9 cellular contexts compared by ENCODE assay signal in genomic region chr1:152440635-152441471, GRCh38. TPM values are rescaled to one million over a fixed set of nuclear protein-coding genes. Genes with fewer than 3 reads are reported as not detected.
DNase-seq lines count a peak whose midpoint lies in the region; ATAC-seq, FAIRE-seq and TF ChIP-seq lines count a peak whose summit lies in the region.
"Had no signal": no experiment of that assay in that cellular context is flagged by ENCODE, and none has a peak within 500 bp of the region (broad histone marks: within the 10 kb centered on the region; RNA-seq: fewer than 3 reads in every experiment).

No MANE protein-coding gene starts in this region.

- H3K27ac Mint-ChIP-seq in activated T-helper 17 cell treated with anti-CD3 and anti-CD28 coated beads, Interleukin-2, amount 50 U/mL, for 72 hours = no peak overlapping the region
- H3K27ac Mint-ChIP-seq in progenitor cell of endocrine pancreas = no peak overlapping the region

- H4K8ac ChIP-seq in IMR-90 (ENCODE audit: low read depth in 2 of 2, low read length in 2 of 2) = no peak overlapping the region

- peak; percentile 65 for TF ChIP-seq RAD21 in IMR-90 (IDR thresholded peaks at IDR 0.05; ENCODE audit: low read length)

- H3K9me3 ChIP-seq in IMR-90 (ENCODE audit: control insufficient read depth, insufficient read depth, low read length) (no peaks in the 10 kb centered on the region), RWPE2 (ENCODE audit: severe bottlenecking) (no peaks in the 10 kb centered on the region), uterus (no peaks in the 10 kb centered on the region)

- H3K23ac ChIP-seq in IMR-90 (ENCODE audit: low read depth, low read length) = no peak overlapping the region

- TF ChIP-seq CTCF in IMR-90 (conservative IDR thresholded peaks at IDR 0.05; ENCODE audit: low read depth, low read length) (peak; percentile 78), RWPE2 (IDR thresholded peaks at IDR 0.05; ENCODE audit: poor library complexity, severe bottlenecking) (peak; percentile 88), progenitor cell of endocrine pancreas (IDR thresholded peaks at IDR 0.05; ENCODE audit: unreplicated experiment) (peak; percentile 11), uterus (IDR thresholded peaks at IDR 0.05) (peak; percentile 43 to 58 (median 51))

- no peak overlapping the region for H3K4me2 ChIP-seq in IMR-90 (ENCODE audit: low read depth, low read length)

- DNase-seq in DMS79 treated with DMSO at 0.1 percent for 48 hours (lab: John Stamatoyannopoulos, UW) (peak; percentile 5), IMR-90 (peak; percentile 54), RWPE2 (ENCODE audit: low spot score) (no peak), frontal cortex (ENCODE audit: low spot score in 2 of 2) (peak; percentile 24 to 64), progenitor cell of endocrine pancreas (ENCODE audit: low spot score, unreplicated experiment) (no peak), uterus (peak; percentile 17 to 38)

- H2BK5ac ChIP-seq in IMR-90 (ENCODE audit: low read depth, low read length, poor library complexity, severe bottlenecking) = no peak overlapping the region

- no peak overlapping the region for H3K4ac ChIP-seq in IMR-90 (ENCODE audit: low read depth, low read length)

- CTCF ChIA-PET in IMR-90 (lab: Yijun Ruan, JAX) = interaction anchor here (0.9 to 1.5 kb wide), 3 partner anchors 18 to 255 kb away, joined by 3 to 7 read pairs (median 3); no protein-coding TSS in a partner anchor

- peak overlapping the region; percentile 54 for H2AFZ ChIP-seq in IMR-90 (replicated peaks; ENCODE audit: low read length, poor library complexity)

- intact Hi-C loops in IMR-90 (cut with micrococcal nuclease) = loop anchor here (2.0 to 5.0 kb wide), 3 partner anchors 252 to 389 kb away; no protein-coding TSS in a partner anchor
- intact Hi-C loops in uterus (cut with DNase I; ENCODE audit: low total_unique reads) = no loop called here

- no peak overlapping the region for H2BK20ac ChIP-seq in IMR-90 (ENCODE audit: low read depth, low read length)

- H3K18ac ChIP-seq in IMR-90 (ENCODE audit: low read depth, low read length) = no peak overlapping the region

- dilution Hi-C loops in IMR-90 (cut with HindIII; ENCODE audit: low sequenced_read_pairs, unreplicated experiment) = no loop called here

- H3K4me3 ChIP-seq in IMR-90 (ENCODE audit: insufficient read depth, low read depth, low read length) (no peak overlapping the region), RWPE2 (ENCODE audit: severe bottlenecking) (no peak overlapping the region), uterus (no peak overlapping the region)

- H3K56ac ChIP-seq in IMR-90 (ENCODE audit: extremely low read depth, insufficient read depth, low read length) = no peak overlapping the region

- H2BK15ac ChIP-seq in IMR-90 (ENCODE audit: low read depth, low read length) = no peak overlapping the region

- H3K9me1 ChIP-seq in IMR-90 (ENCODE audit: insufficient read depth, low read length) = no peaks in the 10 kb centered on the region

- no peak overlapping the region for H4K91ac ChIP-seq in IMR-90 (ENCODE audit: insufficient read depth, low read depth, low read length)

- no peak for FAIRE-seq in frontal cortex (lab: Jason Lieb, UNC)
- FAIRE-seq: endometrium had no signal

- peaks cover 22% of the 10 kb centered on the region for H3K27me3 Mint-ChIP-seq in activated T-helper 17 cell treated with anti-CD3 and anti-CD28 coated beads, Interleukin-2, amount 50 U/mL, for 72 hours
- H3K27me3 Mint-ChIP-seq in progenitor cell of endocrine pancreas = no peaks in the 10 kb centered on the region

- H3K36me3 Mint-ChIP-seq in activated T-helper 17 cell treated with anti-CD3 and anti-CD28 coated beads, Interleukin-2, amount 50 U/mL, for 72 hours (ENCODE audit: low read depth) = no peaks in the 10 kb centered on the region
- no peaks in the 10 kb centered on the region for H3K36me3 Mint-ChIP-seq in progenitor cell of endocrine pancreas (ENCODE audit: insufficient read depth)

- H3K36me3 ChIP-seq in IMR-90 (ENCODE audit: control insufficient read depth, insufficient read depth, low read length) (no peaks in the 10 kb centered on the region), RWPE2 (ENCODE audit: low read depth) (no peaks in the 10 kb centered on the region), uterus (no peaks in the 10 kb centered on the region)

- no peak overlapping the region for H2AK5ac ChIP-seq in IMR-90 (ENCODE audit: low read depth, low read length)

- H3K9me3 Mint-ChIP-seq in activated T-helper 17 cell treated with anti-CD3 and anti-CD28 coated beads, Interleukin-2, amount 50 U/mL, for 72 hours = no peaks in the 10 kb centered on the region
- peaks cover 75% of the 10 kb centered on the region for H3K9me3 Mint-ChIP-seq in progenitor cell of endocrine pancreas (ENCODE audit: low read depth)

- H3K27ac ChIP-seq in IMR-90 (ENCODE audit: insufficient read depth, low read length) (no peak overlapping the region), RWPE2 (ENCODE audit: poor library complexity, severe bottlenecking) (no peak overlapping the region), uterus (no peak overlapping the region)

- no peaks in the 10 kb centered on the region for H3K79me1 ChIP-seq in IMR-90 (ENCODE audit: low read depth in 1 of 2, low read length in 2 of 2)

- ATAC-seq in GM21529 (IDR thresholded peaks at IDR 0.05; ENCODE audit: unreplicated experiment) (peak; percentile 90), IMR-90 (ENCODE audit: low read depth) (peak; percentile 99), RWPE2 (ENCODE audit: low read depth) (peak; percentile 77)
- peak; percentile 93 for ATAC-seq in activated T-helper 17 cell treated with anti-CD3 and anti-CD28 coated beads, Interleukin-2, amount 50 U/mL, for 72 hours (replicated peaks)

- H2BK120ac ChIP-seq in IMR-90 (ENCODE audit: low read depth, low read length) = no peak overlapping the region

- no peaks in the 10 kb centered on the region for H4K20me1 ChIP-seq in IMR-90 (ENCODE audit: insufficient read depth, low read length)

- H3K14ac ChIP-seq in IMR-90 (replicated peaks; ENCODE audit: low read depth, low read length) = no peak overlapping the region

- no peak overlapping the region for H4K5ac ChIP-seq in IMR-90 (ENCODE audit: low read depth, low read length)

- H3K9ac ChIP-seq in IMR-90 (ENCODE audit: low read depth, low read length) = no peak overlapping the region

- TF ChIP-seq POLR2A in IMR-90 (IDR thresholded peaks at IDR 0.05; ENCODE audit: low read depth, low read length) = no peak
- TF ChIP-seq POLR2A in uterus (IDR thresholded peaks at IDR 0.05) = no peak

- POLR2A ChIA-PET in IMR-90 (lab: Charles Lee; ENCODE audit: unreplicated experiment) = no interaction called here

- H3K4me1 ChIP-seq in IMR-90 (ENCODE audit: control insufficient read depth, insufficient read depth, low read length) (no peaks in the 10 kb centered on the region), RWPE2 (ENCODE audit: insufficient read depth, poor library complexity, severe bottlenecking) (peaks cover 16% of the 10 kb centered on the region), uterus (peaks cover 0 to 9% of the 10 kb centered on the region in 2 donors)

- H3K4me1 Mint-ChIP-seq in activated T-helper 17 cell treated with anti-CD3 and anti-CD28 coated beads, Interleukin-2, amount 50 U/mL, for 72 hours = no peaks in the 10 kb centered on the region
- H3K4me1 Mint-ChIP-seq in progenitor cell of endocrine pancreas (ENCODE audit: low read depth) = no peaks in the 10 kb centered on the region

- WGBS in IMR-90 (ENCODE audit: extremely low coverage in 2 of 2, insufficient read length in 1 of 2), 2 experiments = 7% methylated on average over 8 of the region's 17 CpGs; no CpG with 5 or more reads in 1 of the 2 experiments

- H3K27me3 ChIP-seq in IMR-90 (ENCODE audit: control insufficient read depth, insufficient read depth, low read length) = no peaks in the 10 kb centered on the region
- no peaks in the 10 kb centered on the region for H3K27me3 ChIP-seq in RWPE2 (ENCODE audit: insufficient read depth, poor library complexity, severe bottlenecking)
- H3K27me3 ChIP-seq in uterus = no peaks in the 10 kb centered on the region

- no TSS peak for BruUV-seq in IMR-90 (replicated peaks; lab: Mats Ljungman, UMichigan)

- no peak overlapping the region for H3K4me3 Mint-ChIP-seq in activated T-helper 17 cell treated with anti-CD3 and anti-CD28 coated beads, Interleukin-2, amount 50 U/mL, for 72 hours
- no peak overlapping the region for H3K4me3 Mint-ChIP-seq in progenitor cell of endocrine pancreas (ENCODE audit: low read depth)

- no peak overlapping the region for H2AK9ac ChIP-seq in IMR-90 (replicated peaks; ENCODE audit: low read depth, low read length, poor library complexity)

- in situ Hi-C loops in IMR-90 (cut with MboI; ENCODE audit: low sequenced_read_pairs) = loop anchor here (10.0 kb wide), 1 partner anchor 386 kb away; no protein-coding TSS in a partner anchor

TF ChIP-seq in IMR-90, 13 proteins besides CTCF, POLR2A, EP300 and RAD21:
- no peak for TF ChIP-seq RCOR1 (IDR thresholded peaks at IDR 0.05; ENCODE audit: insufficient replicate concordance, low read length)
- peak; percentile 56 for TF ChIP-seq SMC3 (IDR thresholded peaks at IDR 0.05; ENCODE audit: low read depth, low read length)
- no peak for TF ChIP-seq CEBPB (IDR thresholded peaks at IDR 0.05; ENCODE audit: low read depth, low read length)
- no peak for TF ChIP-seq BHLHE40 (IDR thresholded peaks at IDR 0.05; ENCODE audit: low read depth, low read length)
- no peak for TF ChIP-seq NFE2L2 (IDR thresholded peaks at IDR 0.05; ENCODE audit: low read depth, low read length)
- TF ChIP-seq CHD1 (IDR thresholded peaks at IDR 0.05; ENCODE audit: low read depth, low read length) = no peak
- TF ChIP-seq USF2 (IDR thresholded peaks at IDR 0.05; ENCODE audit: low read depth, low read length) = no peak

RNA-seq across cellular contexts. Expression of gene CRNN, which starts 26.8 kb away (rescaled TPM):
- total RNA-seq in IMR-90 (2012; rRNA removed) = not detected in 2 replicates
- not detected in 2 replicates for polyA plus RNA-seq in IMR-90 (2012; rRNA removed)
- polyA plus RNA-seq in IMR-90 (2012; cell fraction: cytosol; rRNA removed) = not detected in 2 replicates
- not detected in 2 replicates for polyA plus RNA-seq in IMR-90 (2012; cell fraction: nucleus; rRNA removed; ENCODE audit: low replicate concordance)
- total RNA-seq in activated T-helper 17 cell treated with anti-CD3 and anti-CD28 coated beads, Interleukin-2, amount 50 U/mL, for 72 hours = not detected
- not detected for total RNA-seq in frontal cortex
- not detected in 2 replicates for total RNA-seq in progenitor cell of endocrine pancreas
- under 1 TPM in 1 of 4 donors, not detected in 3; 0.28 TPM for total RNA-seq in uterus

Comparison
In these comparisons a context has a peak if more than half of its experiments do, and no peak if none do; other contexts are left out.
1. DNase-seq: peak in DMS79 treated with DMSO at 0.1 percent for 48 hours (single experiment), IMR-90 (single experiment), frontal cortex (2 of 2) and uterus (2 of 2); none in RWPE2 (single experiment) and progenitor cell of endocrine pancreas (single experiment).
2. CTCF ChIP-seq: peak in every context shown above with its lines; median percentile 88 in RWPE2; 78 in IMR-90; 51 in uterus; 11 in progenitor cell of endocrine pancreas.
3. Peak in every context shown above with its lines, with median percentiles within 50 percentile points of each other: ATAC-seq.